ENCODE assay signal across 10 cellular contexts in the genomic region with DNA sequence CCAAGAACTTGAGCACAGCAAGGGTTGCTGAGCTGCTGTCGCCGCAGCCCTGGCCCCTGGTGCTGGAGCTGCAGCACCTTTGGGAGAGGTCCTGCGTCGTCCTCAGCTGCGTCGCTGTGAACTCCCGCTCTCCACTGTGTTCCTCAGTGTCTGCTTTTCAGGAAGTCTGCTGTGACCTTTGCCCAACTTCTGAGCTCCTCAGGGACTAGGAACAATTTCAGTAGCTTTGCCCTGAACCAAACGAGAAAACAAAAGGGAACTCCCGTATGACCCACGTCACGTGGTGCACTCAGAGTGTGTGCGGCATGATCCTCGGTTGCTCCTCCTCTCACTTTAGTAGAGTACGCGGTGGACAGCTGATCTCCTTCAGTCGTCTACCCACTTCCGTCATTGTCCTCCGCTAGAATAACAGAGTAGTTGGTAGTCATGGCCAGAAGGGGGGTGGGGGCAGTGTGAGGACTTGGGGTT. TPM values are rescaled to one million over a fixed set of nuclear protein-coding genes. Genes with fewer than 3 reads are reported as not detected.
DNase-seq lines count a peak whose midpoint lies in the region; ATAC-seq, FAIRE-seq and TF ChIP-seq lines count a peak whose summit lies in the region.
"Had no signal": no experiment of that assay in that cellular context is flagged by ENCODE, and none has a peak within 500 bp of the region (broad histone marks: within the 10 kb centered on the region; RNA-seq: fewer than 3 reads in every experiment).

No MANE protein-coding gene starts in this region.

- H3K36me3 Mint-ChIP-seq in activated CD8-positive, alpha-beta memory T cell treated with anti-CD3 and anti-CD28 coated beads, Interleukin-2, amount 10 ng/mL, durations not matched to agents 7 days and 5 days, result peaks cover 48% of the 10 kb centered on the region

- H3K27ac Mint-ChIP-seq in activated CD8-positive, alpha-beta memory T cell treated with anti-CD3 and anti-CD28 coated beads, Interleukin-2, amount 10 ng/mL, durations not matched to agents 7 days and 5 days, result peak overlapping the region; percentile 41

- peaks cover 4 to 87% (median 19%) of the 10 kb centered on the region in 3 donors for H3K36me3 ChIP-seq in tibial nerve

- no peaks in the 10 kb centered on the region for H3K27me3 Mint-ChIP-seq in activated CD8-positive, alpha-beta memory T cell treated with anti-CD3 and anti-CD28 coated beads, Interleukin-2, amount 10 ng/mL, durations not matched to agents 7 days and 5 days

- CTCF ChIA-PET in activated CD8-positive, alpha-beta memory T cell treated with anti-CD3 and anti-CD28 coated beads, Interleukin-2, amount 10 ng/mL, durations not matched to agents 7 days and 5 days (lab: Charles Lee), result interaction anchor here (1.0 kb wide), 1 partner anchor 12 kb away, joined by 3 read pairs; no protein-coding TSS in a partner anchor

- no peaks in the 10 kb centered on the region for H3K27me3 ChIP-seq in tibial nerve
- H3K27me3 ChIP-seq: SJCRH30 had no signal

- ATAC-seq in activated CD8-positive, alpha-beta memory T cell treated with anti-CD3 and anti-CD28 coated beads, Interleukin-2, amount 10 ng/mL, durations not matched to agents 7 days and 5 days, result peak; percentile 71
- peak; percentile 51 for ATAC-seq in left lobe of liver
- ATAC-seq: HCT116 had no signal

- peak; percentile 51 to 71 for TF ChIP-seq EP300 in tibial nerve (IDR thresholded peaks at IDR 0.05)

- TF ChIP-seq CTCF in cardiac fibroblast (IDR thresholded peaks at IDR 0.05; ENCODE audit: low read depth, low read length) (no peak), tibial nerve (IDR thresholded peaks at IDR 0.05) (no peak)

- peak overlapping the region in 2 of 4 donors; percentile 7 to 67 for H3K27ac ChIP-seq in tibial nerve
- H3K27ac ChIP-seq: SJCRH30 had no signal

- peaks cover 15% of the 10 kb centered on the region for H3K4me1 Mint-ChIP-seq in activated CD8-positive, alpha-beta memory T cell treated with anti-CD3 and anti-CD28 coated beads, Interleukin-2, amount 10 ng/mL, durations not matched to agents 7 days and 5 days

- H3K4me3 ChIP-seq in cardiac fibroblast (replicated peaks in 1 of 2; ENCODE audit: low read depth in 2 of 2, low read length in 2 of 2) (no peak overlapping the region), tibial nerve (no peak overlapping the region)
- H3K4me3 ChIP-seq: SJCRH30 had no signal

- no peak for DNase-seq in activated CD8-positive, alpha-beta memory T cell treated with anti-CD3 and anti-CD28 coated beads, Interleukin-2, amount 10 ng/mL, durations not matched to agents 7 days and 5 days
- DNase-seq in activated CD8-positive, alpha-beta memory T cell treated with anti-CD3 and anti-CD28 coated beads, Interleukin-2, amount 50 U/mL, for 48 hours, result no peak
- peak; percentile 52 to 69 for DNase-seq in cardiac fibroblast (ENCODE audit: low read depth in 2 of 2)
- no peak for DNase-seq in left lobe of liver (ENCODE audit: low spot score)
- peak; percentile 56 to 70 for DNase-seq in tibial nerve (ENCODE audit: low spot score in 2 of 2)
- DNase-seq in NCI-H2081 treated with DMSO at 0.1 percent for 48 hours (lab: John Stamatoyannopoulos, UW), result no peak
- no peak for DNase-seq in HuH-7.5 (ENCODE audit: low spot score)
- DNase-seq in RCC 7860 (ENCODE audit: low spot score), result no peak
- DNase-seq: SJCRH30 had no signal

- no peaks in the 10 kb centered on the region for H3K9me3 ChIP-seq in tibial nerve
- H3K9me3 ChIP-seq: SJCRH30 had no signal

- no peak overlapping the region for H3K4me3 Mint-ChIP-seq in activated CD8-positive, alpha-beta memory T cell treated with anti-CD3 and anti-CD28 coated beads, Interleukin-2, amount 10 ng/mL, durations not matched to agents 7 days and 5 days

- H3K4me1 ChIP-seq in tibial nerve, result peaks cover 0 to 20% (median 0%) of the 10 kb centered on the region in 4 donors
- H3K4me1 ChIP-seq: SJCRH30 had no signal

- no peak for FAIRE-seq in RCC 7860 (lab: Jason Lieb, UNC)

- 51 to 65% methylated on average over 18 of the region's 18 CpGs for WGBS in tibial nerve, 2 donors

- no peak for TF ChIP-seq POLR2A in tibial nerve (IDR thresholded peaks at IDR 0.05)

- no peaks in the 10 kb centered on the region for H3K9me3 Mint-ChIP-seq in activated CD8-positive, alpha-beta memory T cell treated with anti-CD3 and anti-CD28 coated beads, Interleukin-2, amount 10 ng/mL, durations not matched to agents 7 days and 5 days (ENCODE audit: low read depth)

RNA-seq across cellular contexts. Expression of a gene that starts 44.2 kb away (rescaled TPM):
- total RNA-seq in activated CD8-positive, alpha-beta memory T cell treated with anti-CD3 and anti-CD28 coated beads, Interleukin-2, amount 10 ng/mL, durations not matched to agents 7 days and 5 days, result 10 to 100 TPM; 37.0 to 41.4 TPM
- 26.6 TPM for total RNA-seq in left lobe of liver
- 100 to 1,000 TPM in 1 of 4 donors, 10 to 100 TPM in 3; 64.9 to 114 (median 88.5) TPM for total RNA-seq in tibial nerve

Comparison
In these comparisons a context has a peak if more than half of its experiments do, and no peak if none do; other contexts are left out.
1. DNase-seq: peak in cardiac fibroblast (2 of 2) and tibial nerve (2 of 2); none in activated CD8-positive, alpha-beta memory T cell treated with anti-CD3 and anti-CD28 coated beads, Interleukin-2, amount 10 ng/mL, durations not matched to agents 7 days and 5 days (single experiment), activated CD8-positive, alpha-beta memory T cell treated with anti-CD3 and anti-CD28 coated beads, Interleukin-2, amount 50 U/mL, for 48 hours (single experiment), left lobe of liver (single experiment), NCI-H2081 treated with DMSO at 0.1 percent for 48 hours (single experiment), HuH-7.5 (single experiment) and RCC 7860 (single experiment).